Comparison of ENCODE assay signal across 9 cellular contexts in genomic region chr2:171574149-171574795, GRCh38. TPM values are rescaled to one million over a fixed set of nuclear protein-coding genes. Genes with fewer than 3 reads are reported as not detected.
DNase-seq lines count a peak whose midpoint lies in the region; ATAC-seq and TF ChIP-seq lines count a peak whose summit lies in the region.
"Had no signal": no experiment of that assay in that cellular context is flagged by ENCODE, and none has a peak within 500 bp of the region (broad histone marks: within the 10 kb centered on the region; RNA-seq: fewer than 3 reads in every experiment).

No MANE protein-coding gene starts in this region.

- POLR2A ChIA-PET in RWPE1 (lab: Yijun Ruan, JAX; ENCODE audit: low non-redundant PET) = no interaction called here

- CTCF ChIA-PET in RWPE1 (lab: Yijun Ruan, JAX) = interaction anchor here (0.6 to 1.2 kb wide), 8 partner anchors 17 to 533 kb away, joined by 3 to 5 read pairs (median 3); no protein-coding TSS in a partner anchor

- H3K9me3 Mint-ChIP-seq in IgD-negative memory B cell = no peaks in the 10 kb centered on the region
- H3K9me3 Mint-ChIP-seq in osteocyte (ENCODE audit: unreplicated experiment) = no peaks in the 10 kb centered on the region

- H3K9me3 ChIP-seq in thyroid gland = no peaks in the 10 kb centered on the region

- WGBS in thyroid gland, 2 donors = 17 to 21% methylated on average over 21 of the region's 21 CpGs

- intact Hi-C loops in thyroid gland (cut with DNase I) = no loop called here

- no peaks in the 10 kb centered on the region for H3K27me3 ChIP-seq in thyroid gland

- H3K4me1 Mint-ChIP-seq in IgD-negative memory B cell (peaks cover 3 to 6% (median 4%) of the 10 kb centered on the region in 3 donors), osteocyte (ENCODE audit: unreplicated experiment) (peaks cover 4% of the 10 kb centered on the region)

- no peaks in the 10 kb centered on the region for H3K36me3 Mint-ChIP-seq in IgD-negative memory B cell
- H3K36me3 Mint-ChIP-seq in osteocyte (ENCODE audit: unreplicated experiment) = no peaks in the 10 kb centered on the region

- TF ChIP-seq CTCF in RWPE1 (conservative IDR thresholded peaks at IDR 0.05; ENCODE audit: low read depth) (peak; percentile 99), osteocyte (IDR thresholded peaks at IDR 0.05) (peak; percentile 95), thyroid gland (IDR thresholded peaks at IDR 0.05) (peak; percentile 90 to 99 (median 96))

- H3K27ac ChIP-seq in RWPE1 (no peak overlapping the region), thyroid gland (no peak overlapping the region)
- H3K27ac ChIP-seq: epithelial cell of prostate had no signal

- TF ChIP-seq POLR2A in thyroid gland (IDR thresholded peaks at IDR 0.05) = no peak

- DNase-seq in DMS114 treated with DMSO at 0.1 percent for 48 hours (lab: John Stamatoyannopoulos, UW; ENCODE audit: unreplicated experiment) (peak; percentile 36), RWPE1 (ENCODE audit: low spot score) (peak; percentile 95), foreskin melanocyte (peak; percentile 61), osteocyte (ENCODE audit: extremely low spot score, unreplicated experiment) (peak; percentile 96), thyroid gland (peak; percentile 80 to 84)
- peak; percentile 72 for DNase-seq in activated T-helper 9 cell treated with anti-CD3 and anti-CD28 coated beads, Interleukin-2, amount 50 U/mL, for 16 hours (ENCODE audit: low read depth)

- H3K27me3 Mint-ChIP-seq in IgD-negative memory B cell (no peaks in the 10 kb centered on the region), osteocyte (ENCODE audit: unreplicated experiment) (peaks cover 8% of the 10 kb centered on the region)

- no peaks in the 10 kb centered on the region for H3K36me3 ChIP-seq in thyroid gland

- H3K27ac Mint-ChIP-seq in IgD-negative memory B cell (peak overlapping the region in 2 of 3 donors; percentile 83 to 87), osteocyte (ENCODE audit: unreplicated experiment) (peak overlapping the region; percentile 36)

- ATAC-seq in GM21515 (IDR thresholded peaks at IDR 0.05; ENCODE audit: unreplicated experiment) = peak; percentile 90

- no peaks in the 10 kb centered on the region for H3K4me1 ChIP-seq in thyroid gland

- H3K4me3 Mint-ChIP-seq in IgD-negative memory B cell (peak overlapping the region in 1 of 4 donors; percentile 86), osteocyte (ENCODE audit: unreplicated experiment) (peak overlapping the region; percentile 11)

- H3K4me3 ChIP-seq in thyroid gland (replicated peaks in 1 of 3) = no peak overlapping the region

RNA-seq across cellular contexts. Expression of gene CYBRD1, which starts 52.0 kb away (rescaled TPM):
- polyA plus RNA-seq in IgD-negative memory B cell = 0.18 TPM
- total RNA-seq in osteocyte (140 and 148 TPM in 2 replicates), thyroid gland (100 to 1,000 TPM; 462 to 802 (median 490) TPM)

Comparison
In these comparisons a context has a peak if more than half of its experiments do, and no peak if none do; other contexts are left out.
1. DNase-seq: peak in every context shown above with its lines; median percentile 96 in osteocyte; 95 in RWPE1; 82 in thyroid gland; 72 in activated T-helper 9 cell treated with anti-CD3 and anti-CD28 coated beads, Interleukin-2, amount 50 U/mL, for 16 hours; 61 in foreskin melanocyte; 36 in DMS114 treated with DMSO at 0.1 percent for 48 hours.